2 cellular contexts compared by ENCODE assay signal in genomic region chr7:138632384-138632783, GRCh38.
TF ChIP-seq lines count a peak whose summit lies in the region.

No MANE protein-coding gene starts in this region.

TF ChIP-seq in HEK293, 187 proteins besides CTCF, POLR2A, EP300 and RAD21 (continued from another document):
- TF ChIP-seq ZNF514 (tag by site-specific recombination; IDR thresholded peaks at IDR 0.05) (0 out of 2 replicates have a peak, but pooled peaks have one; percentile 38), EGR2 (tag by site-specific recombination; IDR thresholded peaks at IDR 0.05; ENCODE audit: low read depth) (peak; percentile 69; the same call in 1 of the 2 replicates), ZNF610 (tag by site-specific recombination; IDR thresholded peaks at IDR 0.05; ENCODE audit: borderline replicate concordance) (no peak)
- TF ChIP-seq, protein P1, sequence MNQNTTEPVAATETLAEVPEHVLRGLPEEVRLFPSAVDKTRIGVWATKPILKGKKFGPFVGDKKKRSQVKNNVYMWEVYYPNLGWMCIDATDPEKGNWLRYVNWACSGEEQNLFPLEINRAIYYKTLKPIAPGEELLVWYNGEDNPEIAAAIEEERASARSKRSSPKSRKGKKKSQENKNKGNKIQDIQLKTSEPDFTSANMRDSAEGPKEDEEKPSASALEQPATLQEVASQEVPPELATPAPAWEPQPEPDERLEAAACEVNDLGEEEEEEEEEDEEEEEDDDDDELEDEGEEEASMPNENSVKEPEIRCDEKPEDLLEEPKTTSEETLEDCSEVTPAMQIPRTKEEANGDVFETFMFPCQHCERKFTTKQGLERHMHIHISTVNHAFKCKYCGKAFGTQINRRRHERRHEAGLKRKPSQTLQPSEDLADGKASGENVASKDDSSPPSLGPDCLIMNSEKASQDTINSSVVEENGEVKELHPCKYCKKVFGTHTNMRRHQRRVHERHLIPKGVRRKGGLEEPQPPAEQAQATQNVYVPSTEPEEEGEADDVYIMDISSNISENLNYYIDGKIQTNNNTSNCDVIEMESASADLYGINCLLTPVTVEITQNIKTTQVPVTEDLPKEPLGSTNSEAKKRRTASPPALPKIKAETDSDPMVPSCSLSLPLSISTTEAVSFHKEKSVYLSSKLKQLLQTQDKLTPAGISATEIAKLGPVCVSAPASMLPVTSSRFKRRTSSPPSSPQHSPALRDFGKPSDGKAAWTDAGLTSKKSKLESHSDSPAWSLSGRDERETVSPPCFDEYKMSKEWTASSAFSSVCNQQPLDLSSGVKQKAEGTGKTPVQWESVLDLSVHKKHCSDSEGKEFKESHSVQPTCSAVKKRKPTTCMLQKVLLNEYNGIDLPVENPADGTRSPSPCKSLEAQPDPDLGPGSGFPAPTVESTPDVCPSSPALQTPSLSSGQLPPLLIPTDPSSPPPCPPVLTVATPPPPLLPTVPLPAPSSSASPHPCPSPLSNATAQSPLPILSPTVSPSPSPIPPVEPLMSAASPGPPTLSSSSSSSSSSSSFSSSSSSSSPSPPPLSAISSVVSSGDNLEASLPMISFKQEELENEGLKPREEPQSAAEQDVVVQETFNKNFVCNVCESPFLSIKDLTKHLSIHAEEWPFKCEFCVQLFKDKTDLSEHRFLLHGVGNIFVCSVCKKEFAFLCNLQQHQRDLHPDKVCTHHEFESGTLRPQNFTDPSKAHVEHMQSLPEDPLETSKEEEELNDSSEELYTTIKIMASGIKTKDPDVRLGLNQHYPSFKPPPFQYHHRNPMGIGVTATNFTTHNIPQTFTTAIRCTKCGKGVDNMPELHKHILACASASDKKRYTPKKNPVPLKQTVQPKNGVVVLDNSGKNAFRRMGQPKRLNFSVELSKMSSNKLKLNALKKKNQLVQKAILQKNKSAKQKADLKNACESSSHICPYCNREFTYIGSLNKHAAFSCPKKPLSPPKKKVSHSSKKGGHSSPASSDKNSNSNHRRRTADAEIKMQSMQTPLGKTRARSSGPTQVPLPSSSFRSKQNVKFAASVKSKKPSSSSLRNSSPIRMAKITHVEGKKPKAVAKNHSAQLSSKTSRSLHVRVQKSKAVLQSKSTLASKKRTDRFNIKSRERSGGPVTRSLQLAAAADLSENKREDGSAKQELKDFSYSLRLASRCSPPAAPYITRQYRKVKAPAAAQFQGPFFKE (tag by site-specific recombination; IDR thresholded peaks at IDR 0.05; ENCODE audit: borderline replicate concordance), result no peak

TF ChIP-seq in K562, 482 proteins besides CTCF, POLR2A, EP300 and RAD21 (continued from another document):
- TF ChIP-seq FOXP4 (CRISPR knock-in tag; IDR thresholded peaks at IDR 0.05; ENCODE audit: borderline replicate concordance) (no peak), SMC3 (conservative IDR thresholded peaks at IDR 0.05; ENCODE audit: insufficient read depth, low read depth, low read length) (no peak), CTBP1 (IDR thresholded peaks at IDR 0.05; ENCODE audit: borderline replicate concordance) (no peak), HNRNPL (IDR thresholded peaks at IDR 0.05; ENCODE audit: low read depth, low read length) (no peak), HBP1 (CRISPR knock-in tag; IDR thresholded peaks at IDR 0.05) (0 out of 2 replicates have a peak, but pooled peaks have one; percentile 38), SIN3B (IDR thresholded peaks at IDR 0.05; ENCODE audit: low read depth) (no peak), HSF4 (CRISPR knock-in tag; IDR thresholded peaks at IDR 0.05; ENCODE audit: borderline replicate concordance) (no peak), ZNF239 (CRISPR knock-in tag; IDR thresholded peaks at IDR 0.05) (no peak), ATF4 (CRISPR knock-in tag; IDR thresholded peaks at IDR 0.05) (no peak), ATF1 (CRISPR knock-in tag; IDR thresholded peaks at IDR 0.05) (no peak), ATF1 (tag; IDR thresholded peaks at IDR 0.05) (no peak), ARID2 (IDR thresholded peaks at IDR 0.05) (no peak), MCM3 (IDR thresholded peaks at IDR 0.05) (peak; percentile 74; the same call in 1 of the 2 replicates), CBFB (CRISPR knock-in tag; IDR thresholded peaks at IDR 0.05) (no peak), KAT7 (CRISPR knock-in tag; IDR thresholded peaks at IDR 0.05; ENCODE audit: borderline replicate concordance) (no peak), ZNF589 (CRISPR knock-in tag; IDR thresholded peaks at IDR 0.05; ENCODE audit: low read depth) (no peak), THRB (CRISPR knock-in tag; conservative IDR thresholded peaks at IDR 0.05) (peak; percentile 85)
